23 cellular contexts compared by ENCODE assay signal in the genomic region with DNA sequence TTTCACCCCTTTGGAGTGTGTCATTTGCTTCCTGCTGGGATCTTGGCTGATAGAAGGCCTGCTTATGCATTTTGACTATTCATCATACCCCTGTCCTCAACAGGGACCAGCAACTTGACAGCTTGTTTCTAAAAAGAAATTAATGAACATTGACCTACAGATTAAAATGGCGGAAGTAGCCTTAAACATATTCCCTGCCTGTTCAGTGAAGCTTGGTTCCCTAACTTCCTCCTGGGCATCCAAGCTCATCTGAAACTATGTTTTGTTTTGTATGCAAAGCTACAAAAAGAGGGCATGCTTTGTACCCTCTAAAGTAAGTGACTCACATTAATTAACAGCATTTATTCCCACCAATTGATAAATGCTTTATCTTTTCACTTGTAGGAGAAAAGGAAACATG. TPM values are rescaled to one million over a fixed set of nuclear protein-coding genes. Genes with fewer than 3 reads are reported as not detected.
"Had no signal": no experiment of that assay in that cellular context is flagged by ENCODE, and none has a peak within 500 bp of the region (broad histone marks: within the 10 kb centered on the region; RNA-seq: fewer than 3 reads in every experiment).

No MANE protein-coding gene starts in this region.

- H3K4me1 ChIP-seq: transverse colon had no signal

- H3K9me3 Mint-ChIP-seq: activated CD4-positive, alpha-beta memory T cell treated with anti-CD3 and anti-CD28 coated beads for 36 hours; activated naive CD4-positive, alpha-beta T cell treated with anti-CD3 and anti-CD28 coated beads for 36 hours; activated naive CD8-positive, alpha-beta T cell treated with anti-CD3 and anti-CD28 coated beads, Interleukin-2, amount 10 ng/mL, durations not matched to agents 7 days and 5 days; endodermal cell had no signal

- H3K27me3 ChIP-seq: heart right ventricle, transverse colon had no signal

- H3K27ac ChIP-seq: coronary artery, heart right ventricle, transverse colon had no signal

- H3K4me1 Mint-ChIP-seq: activated naive CD8-positive, alpha-beta T cell treated with anti-CD3 and anti-CD28 coated beads, Interleukin-2, amount 10 ng/mL, durations not matched to agents 7 days and 5 days; stimulated activated effector memory CD8-positive, alpha-beta T cell treated with anti-CD3 and anti-CD28 coated beads, Interleukin-12 subunit alpha, Interleukin-12 subunit beta, amount 100 ng/mL, for 72 hours had no signal

- DNase-seq: activated CD4-positive, alpha-beta memory T cell treated with anti-CD3 and anti-CD28 coated beads for 36 hours; activated CD4-positive, alpha-beta T cell treated with anti-CD3 and anti-CD28 coated beads for 48 hours; activated effector memory CD4-positive, alpha-beta T cell treated with Interleukin-2 at 50 U/mL for 16 hours; activated naive CD4-positive, alpha-beta T cell treated with anti-CD3 and anti-CD28 coated beads for 36 hours; activated naive CD8-positive, alpha-beta T cell treated with anti-CD3 and anti-CD28 coated beads, Interleukin-2, amount 10 ng/mL, durations not matched to agents 7 days and 5 days; activated T-cell treated with anti-CD3 and anti-CD28 coated beads, Interleukin-2, amount 50 U/mL, for 72 hours; amniotic stem cell; cerebellar nuclear complex; endodermal cell; heart right ventricle; islet precursor cell; left cardiac atrium; mesendoderm; naive thymus-derived CD8-positive, alpha-beta T cell; small intestine; stimulated activated CD4-positive, alpha-beta T cell treated with anti-CD3 and anti-CD28 coated beads, Interleukin-2, amount 100 ng/mL, for 24 hours; T-helper 9 cell; transverse colon had no signal

- H3K4me3 Mint-ChIP-seq: activated CD4-positive, alpha-beta memory T cell treated with anti-CD3 and anti-CD28 coated beads for 36 hours; activated naive CD4-positive, alpha-beta T cell treated with anti-CD3 and anti-CD28 coated beads for 36 hours; activated naive CD8-positive, alpha-beta T cell treated with anti-CD3 and anti-CD28 coated beads, Interleukin-2, amount 10 ng/mL, durations not matched to agents 7 days and 5 days; activated T-cell treated with anti-CD3 and anti-CD28 coated beads, Interleukin-2, amount 50 U/mL, for 72 hours; endodermal cell; naive thymus-derived CD8-positive, alpha-beta T cell; stimulated activated effector memory CD8-positive, alpha-beta T cell treated with anti-CD3 and anti-CD28 coated beads, Interleukin-12 subunit alpha, Interleukin-12 subunit beta, amount 100 ng/mL, for 72 hours had no signal

- H3K4me3 ChIP-seq: coronary artery, heart right ventricle, transverse colon had no signal

- ATAC-seq: activated T-cell treated with anti-CD3 and anti-CD28 coated beads, Interleukin-2, amount 50 U/mL, for 72 hours; heart right ventricle; left cardiac atrium; naive thymus-derived CD8-positive, alpha-beta T cell; sciatic nerve; stimulated activated effector memory CD8-positive, alpha-beta T cell treated with anti-CD3 and anti-CD28 coated beads, Interleukin-12 subunit alpha, Interleukin-12 subunit beta, amount 100 ng/mL, for 72 hours had no signal

- H3K27ac Mint-ChIP-seq: activated CD4-positive, alpha-beta memory T cell treated with anti-CD3 and anti-CD28 coated beads for 36 hours; activated naive CD4-positive, alpha-beta T cell treated with anti-CD3 and anti-CD28 coated beads for 36 hours; activated naive CD8-positive, alpha-beta T cell treated with anti-CD3 and anti-CD28 coated beads, Interleukin-2, amount 10 ng/mL, durations not matched to agents 7 days and 5 days; activated T-cell treated with anti-CD3 and anti-CD28 coated beads, Interleukin-2, amount 50 U/mL, for 72 hours; endodermal cell; stimulated activated effector memory CD8-positive, alpha-beta T cell treated with anti-CD3 and anti-CD28 coated beads, Interleukin-12 subunit alpha, Interleukin-12 subunit beta, amount 100 ng/mL, for 72 hours had no signal

- H3K36me3 ChIP-seq: heart right ventricle, transverse colon had no signal

- H3K36me3 Mint-ChIP-seq: activated CD4-positive, alpha-beta memory T cell treated with anti-CD3 and anti-CD28 coated beads for 36 hours; activated naive CD8-positive, alpha-beta T cell treated with anti-CD3 and anti-CD28 coated beads, Interleukin-2, amount 10 ng/mL, durations not matched to agents 7 days and 5 days; naive thymus-derived CD8-positive, alpha-beta T cell; stimulated activated effector memory CD8-positive, alpha-beta T cell treated with anti-CD3 and anti-CD28 coated beads, Interleukin-12 subunit alpha, Interleukin-12 subunit beta, amount 100 ng/mL, for 72 hours had no signal

- H3K9me3 ChIP-seq: heart right ventricle, transverse colon had no signal

- FAIRE-seq: bronchial epithelial cell, small intestine, urothelium cell line had no signal

- H3K27me3 Mint-ChIP-seq: activated naive CD8-positive, alpha-beta T cell treated with anti-CD3 and anti-CD28 coated beads, Interleukin-2, amount 10 ng/mL, durations not matched to agents 7 days and 5 days had no signal

RNA-seq across cellular contexts. Expression of gene CDK14, which starts 26.8 kb away (rescaled TPM):
- total RNA-seq: activated CD4-positive, alpha-beta memory T cell treated with anti-CD3 and anti-CD28 coated beads for 36 hours had no signal
